In genomic region chr1:163035791-163036249, GRCh38 we compare ENCODE assay signal across 12 cellular contexts.
A peak's percentile ranks its signal among the peaks of the same experiment; 100 is the strongest.
DNase-seq lines count a peak whose midpoint lies in the region; ATAC-seq and TF ChIP-seq lines count a peak whose summit lies in the region.
"Had no signal": no experiment of that assay in that cellular context is flagged by ENCODE, and none has a peak within 500 bp of the region (broad histone marks: within the 10 kb centered on the region; RNA-seq: fewer than 3 reads in every experiment).

No MANE protein-coding gene starts in this region.

- DNase-seq in DMS 273 (lab: John Stamatoyannopoulos, UW; ENCODE audit: unreplicated experiment) (peak; percentile 21), DMS 273 treated with DMSO at 0.1 percent for 48 hours (lab: John Stamatoyannopoulos, UW) (no peak), NCI-H226 (peak; percentile 99), epithelial cell of prostate (ENCODE audit: low read depth, low spot score) (peak; percentile 97), retinal pigment epithelial cell (ENCODE audit: low read depth) (peak; percentile 44), UCSD-AML1 (lab: John Stamatoyannopoulos, UW; ENCODE audit: unreplicated experiment) (no peak), COLO668 (lab: John Stamatoyannopoulos, UW; ENCODE audit: unreplicated experiment) (no peak)
- DNase-seq: activated CD4-positive, CD25-positive, alpha-beta regulatory T cell treated with anti-CD3 and anti-CD28 coated beads, Interleukin-2, amount 50 U/mL, for 72 hours; hypothalamus; NK-92 treated with Interleukin-12 subunit alpha and Interleukin-12 subunit beta, amount 100 ng/mL, for 24 hours had no signal

- ATAC-seq in HG02610 (IDR thresholded peaks at IDR 0.05; ENCODE audit: unreplicated experiment) = no peak

- no peak for TF ChIP-seq CTCF in retinal pigment epithelial cell (conservative IDR thresholded peaks at IDR 0.05; ENCODE audit: low read depth, low read length)

- no peak overlapping the region for H3K4me3 ChIP-seq in retinal pigment epithelial cell (ENCODE audit: low read length)

- peak overlapping the region; percentile 86 for H3K27ac ChIP-seq in epithelial cell of prostate
- H3K27ac ChIP-seq: 22Rv1 had no signal

Comparison
In these comparisons a context has a peak if more than half of its experiments do, and no peak if none do; other contexts are left out.
1. DNase-seq: peak in DMS 273 (single experiment), NCI-H226 (single experiment), epithelial cell of prostate (single experiment) and retinal pigment epithelial cell (single experiment); none in DMS 273 treated with DMSO at 0.1 percent for 48 hours (single experiment), UCSD-AML1 (single experiment) and COLO668 (single experiment).